ENCODE assay signal across 22 cellular contexts in genomic region chr16:72936408-72936807, GRCh38.
"Had no signal": no experiment of that assay in that cellular context is flagged by ENCODE, and none has a peak within 500 bp of the region (broad histone marks: within the 10 kb centered on the region; RNA-seq: fewer than 3 reads in every experiment).

No MANE protein-coding gene starts in this region.

- H2AFZ ChIP-seq: parathyroid adenoma had no signal

- H3K9me3 ChIP-seq: colonic mucosa, uterus had no signal

- H3K36me3 ChIP-seq: colonic mucosa, uterus had no signal

- H3K9ac ChIP-seq: parathyroid adenoma had no signal

- FAIRE-seq: endometrium had no signal

- H3K27me3 ChIP-seq: colonic mucosa, uterus had no signal

- H3K4me3 ChIP-seq: colonic mucosa, uterus had no signal

- H3K27ac ChIP-seq: colonic mucosa, parathyroid adenoma had no signal

- DNase-seq: activated CD4-positive, alpha-beta T cell treated with anti-CD3 and anti-CD28 coated beads, Interleukin-2, amount 10 ng/mL, durations not matched to agents 7 days and 5 days; activated CD8-positive, alpha-beta memory T cell treated with anti-CD3 and anti-CD28 coated beads for 24 hours; activated CD8-positive, alpha-beta memory T cell treated with anti-CD3 and anti-CD28 coated beads, Interleukin-2, amount 50 U/mL, for 48 hours; activated gamma-delta T cell treated with Interleukin-2 at 50 U/mL for 16 hours; activated naive CD8-positive, alpha-beta T cell treated with anti-CD3 and anti-CD28 coated beads for 36 hours; activated T-cell treated with anti-CD3 and anti-CD28 coated beads, Interleukin-2, amount 50 U/mL, for 48 hours; amygdala; central memory CD4-positive, alpha-beta T cell; colonic mucosa; erythroblast; foreskin melanocyte; kidney glomerular epithelial cell; mesendoderm; naive thymus-derived CD4-positive, alpha-beta T cell; stimulated activated CD4-positive, alpha-beta T cell treated with anti-CD3 and anti-CD28 coated beads, Interleukin-12 subunit alpha, Interleukin-12 subunit beta, amount 100 ng/mL, for 4 hours; stimulated activated CD4-positive, alpha-beta T cell treated with anti-CD3 and anti-CD28 coated beads, Interleukin-1b, Interleukin-23, amount 100 ng/mL, for 48 hours; stimulated activated CD8-positive, alpha-beta memory T cell treated with anti-CD3 and anti-CD28 coated beads, Interleukin-4, amount 100 ng/mL, for 48 hours; stimulated activated naive CD4-positive, alpha-beta T cell; T1000; uterus had no signal
